ENCODE assay signal across 18 cellular contexts in the genomic region with DNA sequence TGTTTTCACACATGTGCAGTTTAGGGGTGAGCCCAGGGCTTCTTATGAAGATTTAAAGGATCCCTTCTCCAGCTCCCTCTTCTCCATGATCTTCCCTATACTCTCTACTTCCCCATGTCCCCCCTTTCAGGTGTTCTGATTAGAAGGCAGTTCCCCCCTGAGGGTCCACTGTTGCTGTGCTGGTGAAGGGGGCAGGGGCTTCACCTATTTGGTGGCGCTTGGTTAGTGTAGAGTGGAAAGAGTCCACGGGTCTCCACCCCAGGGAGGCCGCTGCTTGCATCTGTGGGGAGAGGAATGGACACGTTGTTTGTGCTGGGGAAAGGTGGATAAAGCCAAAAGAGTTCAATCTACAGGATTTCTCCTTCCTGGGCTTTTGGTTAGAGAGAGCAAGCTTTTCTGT. TPM values are rescaled to one million over a fixed set of nuclear protein-coding genes. Genes with fewer than 3 reads are reported as not detected.
DNase-seq lines count a peak whose midpoint lies in the region; ATAC-seq, FAIRE-seq and TF ChIP-seq lines count a peak whose summit lies in the region.
"Had no signal": no experiment of that assay in that cellular context is flagged by ENCODE, and none has a peak within 500 bp of the region (broad histone marks: within the 10 kb centered on the region; RNA-seq: fewer than 3 reads in every experiment).

No MANE protein-coding gene starts in this region.

- POLR2A ChIA-PET in CD4-positive, alpha-beta T cell (lab: Charles Lee), result interaction anchor here (0.6 to 1.8 kb wide), 3 partner anchors 13 to 830 kb away, joined by 3 to 7 read pairs (median 4); no protein-coding TSS in a partner anchor
- POLR2A ChIA-PET in K562 (lab: Yijun Ruan, JAX), result interaction anchor here (0.6 to 86.5 kb wide), 6 partner anchors 18 to 52 kb away, joined by 3 to 3476 read pairs (median 182); partner anchors contain the start of genes BCR and RAB36

- H3K9me3 Mint-ChIP-seq in CD4-positive, alpha-beta T cell, result peaks cover 6% of the 10 kb centered on the region

- H3K79me2 ChIP-seq in K562 (ENCODE audit: control insufficient read depth, insufficient read depth, low read length), result peaks cover 95% of the 10 kb centered on the region

- no peak overlapping the region for H2AFZ ChIP-seq in K562 (ENCODE audit: low read depth, low read length)

- peaks cover 17% of the 10 kb centered on the region for H3K9me3 ChIP-seq in CD4-positive, alpha-beta T cell (ENCODE audit: control insufficient read depth, low read length)
- H3K9me3 ChIP-seq in HUES48 (ENCODE audit: control insufficient read depth, insufficient read depth, low read length), result peaks cover 4% of the 10 kb centered on the region; the same call in 1 of the 2 replicates
- H3K9me3 ChIP-seq in K562 (replicated peaks; ENCODE audit: control insufficient read depth, insufficient read depth, low read depth, low read length), result no peaks in the 10 kb centered on the region
- H3K9me3 ChIP-seq in lower lobe of right lung, result no peaks in the 10 kb centered on the region

- H3K36me3 Mint-ChIP-seq in CD4-positive, alpha-beta T cell (ENCODE audit: low read depth), result peaks cover 37% of the 10 kb centered on the region

- H3K27ac ChIP-seq in CD4-positive, alpha-beta T cell (ENCODE audit: low read depth, low read length), result no peak overlapping the region
- H3K27ac ChIP-seq in HUES48 (ENCODE audit: low read depth, low read length) (peak overlapping the region; percentile 88), K562 (ENCODE audit: extremely low read depth, low read depth, low read length) (no peak overlapping the region), lower lobe of right lung (peak overlapping the region; percentile 24)
- H3K27ac ChIP-seq: Peyer's patch had no signal

- CTCF ChIA-PET in CD4-positive, alpha-beta T cell (lab: Charles Lee), result interaction anchor here (2.5 kb wide), 1 partner anchor 13 kb away, joined by 9 read pairs; no protein-coding TSS in a partner anchor
- CTCF ChIA-PET in K562 (lab: Yijun Ruan, JAX; ENCODE audit: low intra/inter-chr PET ratio), result no interaction called here

- in situ Hi-C loops in K562 (cut with MboI), result no loop called here

- TF ChIP-seq POLR2A in K562 (conservative IDR thresholded peaks at IDR 0.05), result no peak

- H3K36me3 ChIP-seq in HUES48 (ENCODE audit: control insufficient read depth, insufficient read depth, low read length) (no peaks in the 10 kb centered on the region), K562 (ENCODE audit: control insufficient read depth, insufficient read depth, low read length) (peaks cover 13% of the 10 kb centered on the region; the same call in 2 of the 3 replicates), lower lobe of right lung (no peaks in the 10 kb centered on the region)
- H3K36me3 ChIP-seq: Peyer's patch had no signal

- no TSS peak for BruUV-seq in K562 (replicated peaks; lab: Mats Ljungman, UMichigan)

- H3K4me1 ChIP-seq in HUES48 (ENCODE audit: control insufficient read depth, insufficient read depth, low read length), result peaks cover 57% of the 10 kb centered on the region
- peaks cover 15 to 23% of the 10 kb centered on the region in 2 experiments; a peak in 4 of 5 replicates for H3K4me1 ChIP-seq in K562 (replicated peaks in 1 of 2; ENCODE audit: control insufficient read depth in 2 of 2, insufficient read depth in 2 of 2, low read length in 2 of 2)
- H3K4me1 ChIP-seq in lower lobe of right lung, result peaks cover 69% of the 10 kb centered on the region

- H3K4me1 Mint-ChIP-seq in CD4-positive, alpha-beta T cell (ENCODE audit: low read depth), result peaks cover 71% of the 10 kb centered on the region

- 72% methylated on average over 4 of the region's 4 CpGs for WGBS in K562 (ENCODE audit: insufficient coverage, low coverage, missing lambda C conversion rate)

- H4K20me1 ChIP-seq in K562 (replicated peaks; ENCODE audit: control insufficient read depth, insufficient read depth, low read length), result peaks cover 44% of the 10 kb centered on the region

- no peak for TF ChIP-seq EP300 in K562 (IDR thresholded peaks at IDR 0.05; ENCODE audit: low read length)

- no peaks in the 10 kb centered on the region for H3K27me3 ChIP-seq in CD4-positive, alpha-beta T cell (ENCODE audit: control insufficient read depth, insufficient read depth, low read length)
- no peaks in the 10 kb centered on the region for H3K27me3 ChIP-seq in HUES48 (ENCODE audit: control insufficient read depth, insufficient read depth, low read length)
- no peaks in the 10 kb centered on the region for H3K27me3 ChIP-seq in K562 (ENCODE audit: control insufficient read depth in 2 of 2, insufficient read depth in 2 of 2, low read length in 2 of 2)
- H3K27me3 ChIP-seq in lower lobe of right lung (ENCODE audit: low read depth), result no peaks in the 10 kb centered on the region
- H3K27me3 ChIP-seq: Peyer's patch had no signal

- H3K27me3 Mint-ChIP-seq in CD4-positive, alpha-beta T cell, result no peaks in the 10 kb centered on the region

- no peak for DNase-seq in CD4-positive, alpha-beta T cell
- DNase-seq in K562 (ENCODE audit: extremely low read depth in 1 of 4, low spot score in 3 of 4), result peak in 3 of 4 experiments; percentile 51 to 61 (median 59)
- peak; percentile 2 for DNase-seq in lower lobe of right lung
- no peak for DNase-seq in SHP77 treated with DMSO at 0.1 percent for 48 hours (lab: John Stamatoyannopoulos, UW)
- no peak for DNase-seq in DMS 273 treated with DMSO at 0.1 percent for 48 hours (lab: John Stamatoyannopoulos, UW)
- DNase-seq: DND-41, GF-D8, IMR-90, NCI-H1417 treated with DMSO at 0.1 percent for 48 hours, NCI-H2029, NCI-H2171 treated with DMSO at 0.1 percent for 48 hours, NCI-H774, SIG-M5 had no signal

- no peak overlapping the region for H3K4me3 Mint-ChIP-seq in CD4-positive, alpha-beta T cell

- FAIRE-seq in K562 (lab: Jason Lieb, UNC), result no peak
- FAIRE-seq: D721Med had no signal

- H3K9ac ChIP-seq in HUES48 (ENCODE audit: low read depth, low read length), result peak overlapping the region; percentile 8; the same call in 1 of the 2 replicates
- H3K9ac ChIP-seq in K562 (ENCODE audit: insufficient read depth in 1 of 2, low read depth in 2 of 2, low read length in 2 of 2), result no peak overlapping the region

- intact Hi-C loops in CD4-positive, alpha-beta T cell (cut with DNase I, micrococcal nuclease), result no loop called here
- intact Hi-C loops in K562 (cut with micrococcal nuclease), result no loop called here
- intact Hi-C loops in lower lobe of right lung (cut with DNase I), result no loop called here

- TF ChIP-seq RAD21 in K562 (CRISPR knock-in tag; conservative IDR thresholded peaks at IDR 0.05 in 1 of 2, IDR thresholded peaks at IDR 0.05 in 1 of 2), result no peak

- no peak for TF ChIP-seq CTCF in CD4-positive, alpha-beta T cell (IDR thresholded peaks at IDR 0.05)
- TF ChIP-seq CTCF in K562 (IDR thresholded peaks at IDR 0.05 in 2 of 3, conservative IDR thresholded peaks at IDR 0.05 in 1 of 3; ENCODE audit: insufficient read depth in 2 of 3, low read depth in 1 of 3, low read length in 3 of 3) (no peak), lower lobe of right lung (IDR thresholded peaks at IDR 0.05) (no peak)

- H3K4me3 ChIP-seq in HUES48 (ENCODE audit: low read depth, low read length) (0 out of 2 replicates have a peak overlapping the region, but pooled peaks have one; percentile 19), K562 (no peak overlapping the region), lower lobe of right lung (no peak overlapping the region)
- H3K4me3 ChIP-seq: Peyer's patch had no signal

- peaks cover 23% of the 10 kb centered on the region for H3K9me1 ChIP-seq in K562 (ENCODE audit: control insufficient read depth, insufficient read depth, low read length)

- no peak overlapping the region for H3K4me2 ChIP-seq in K562 (ENCODE audit: insufficient read depth, low read length)

- peak overlapping the region; percentile 83 for H3K27ac Mint-ChIP-seq in CD4-positive, alpha-beta T cell

- ATAC-seq in CD4-positive, alpha-beta T cell (ENCODE audit: poor library complexity), result no peak
- ATAC-seq in K562, result no peak
- no peak for ATAC-seq in lower lobe of right lung
- no peak for ATAC-seq in GM21528 (IDR thresholded peaks at IDR 0.05; ENCODE audit: low FRiP score, unreplicated experiment)
- ATAC-seq in HG02973 (IDR thresholded peaks at IDR 0.05; ENCODE audit: unreplicated experiment), result no peak

TF ChIP-seq in K562, 482 proteins besides CTCF, POLR2A, EP300 and RAD21 (continues in another document):
- TF ChIP-seq TBL1XR1 (IDR thresholded peaks at IDR 0.05; ENCODE audit: low read length in 2 of 2), result no peak

RNA-seq across cellular contexts. Expression of gene BCR, which starts 49.3 kb away (rescaled TPM):
- 10 to 100 TPM; 60.0 to 64.8 TPM for total RNA-seq in CD4-positive, alpha-beta T cell
- 234 and 446 TPM in 2 replicates for total RNA-seq in K562 (2011; cell fraction: chromatin; rRNA removed; ENCODE audit: low replicate concordance)
- total RNA-seq in K562 (2011; cell fraction: nucleolus; rRNA removed), result 279 and 314 TPM in 2 replicates
- total RNA-seq in K562 (2011; cell fraction: nucleoplasm; rRNA removed), result 196 and 222 TPM in 2 replicates
- 81.7 and 100 TPM in 2 replicates for total RNA-seq in K562 (2014; rRNA removed)
- 27.5 and 45.6 TPM in 2 replicates for total RNA-seq in K562 (2014; rRNA removed; fragmentation: Illumina TruSeq; extraction: Trizol)
- total RNA-seq in K562 (2015; rRNA removed; fragmentation: Illumina TruSeq; extraction: Trizol), result 65.7 and 68.4 TPM in 2 replicates
- total RNA-seq in K562 (2021), result 144 and 150 TPM in 2 replicates
- 20.9 and 36.8 TPM in 2 replicates for polyA plus RNA-seq in K562 (2011; rRNA removed)
- 26.4 and 31.1 TPM in 2 replicates for polyA plus RNA-seq in K562 (2011; cell fraction: cytosol; rRNA removed)
- 57.9 and 76.9 TPM in 2 replicates for polyA plus RNA-seq in K562 (2011; cell fraction: nucleus; rRNA removed)
- 73.9 and 75.3 TPM in 2 replicates for polyA plus RNA-seq in K562 (2012)
- 45.8 and 60.4 TPM in 2 replicates for polyA plus RNA-seq in K562 (2014; fragmentation: Illumina TruSeq; extraction: Trizol)
- polyA plus RNA-seq in K562 (2014; fragmentation: Nextera tagmentation; extraction: Ambion mirVana), result under 1 TPM; 0.41 to 0.70 TPM
- polyA plus RNA-seq in K562 (2014; rRNA removed), result 34.9 and 36.1 TPM in 2 replicates
- 113 and 124 TPM in 2 replicates for polyA minus RNA-seq in K562 (2011; rRNA and poly(A)+ RNA removed)
- 132 and 181 TPM in 2 replicates for polyA minus RNA-seq in K562 (2011; cell fraction: cytosol; rRNA and poly(A)+ RNA removed)
- polyA minus RNA-seq in K562 (2011; cell fraction: nucleus; rRNA and poly(A)+ RNA removed), result 138 and 300 TPM in 2 replicates
- 57.2 TPM for total RNA-seq in lower lobe of right lung

Comparison
In these comparisons a context has a peak if more than half of its experiments do, and no peak if none do; other contexts are left out.
1. DNase-seq: peak in K562 (3 of 4) and lower lobe of right lung (single experiment); none in CD4-positive, alpha-beta T cell (0 of 10), SHP77 treated with DMSO at 0.1 percent for 48 hours (single experiment) and DMS 273 treated with DMSO at 0.1 percent for 48 hours (single experiment).
2. H3K27ac ChIP-seq: peak in HUES48 (single experiment) and lower lobe of right lung (single experiment); none in CD4-positive, alpha-beta T cell (single experiment) and K562 (single experiment).